Comparison of ENCODE assay signal across 11 cellular contexts in genomic region chr7:28207486-28208158, GRCh38. TPM values are rescaled to one million over a fixed set of nuclear protein-coding genes. Genes with fewer than 3 reads are reported as not detected.
DNase-seq lines count a peak whose midpoint lies in the region; ATAC-seq and TF ChIP-seq lines count a peak whose summit lies in the region.
"Had no signal": no experiment of that assay in that cellular context is flagged by ENCODE, and none has a peak within 500 bp of the region (broad histone marks: within the 10 kb centered on the region; RNA-seq: fewer than 3 reads in every experiment).

No MANE protein-coding gene starts in this region.

- H3K4me3 ChIP-seq in breast epithelium (no peak overlapping the region), MM.1S (ENCODE audit: low read length) (no peak overlapping the region), mammary epithelial cell (replicated peaks in 1 of 3; ENCODE audit: insufficient read depth in 1 of 3, low read depth in 2 of 3, low read length in 3 of 3) (no peak overlapping the region)
- H3K4me3 ChIP-seq: hepatocyte had no signal

- H3K27ac ChIP-seq in breast epithelium (no peak overlapping the region), MM.1S (ENCODE audit: low read length) (peak overlapping the region; percentile 40; the same call in 1 of the 2 replicates), mammary epithelial cell (ENCODE audit: insufficient read depth, low read depth, low read length) (no peak overlapping the region)
- H3K27ac ChIP-seq: hepatocyte had no signal

- no peaks in the 10 kb centered on the region for H3K9me2 ChIP-seq in MM.1S (replicated peaks; ENCODE audit: insufficient read depth, low read length)

- H3K9me3 Mint-ChIP-seq in MCF 10A (ENCODE audit: unreplicated experiment) (peaks cover 8% of the 10 kb centered on the region), mesothelial cell of epicardium (no peaks in the 10 kb centered on the region)

- H2AFZ ChIP-seq in MM.1S (ENCODE audit: low read length) (no peak overlapping the region), mammary epithelial cell (ENCODE audit: low read depth, low read length) (no peak overlapping the region)
- H2AFZ ChIP-seq: hepatocyte had no signal

- 38% methylated on average over 1 of the region's 1 CpG for WGBS in mammary epithelial cell (ENCODE audit: low coverage, missing lambda C conversion rate)

- intact Hi-C loops in MCF 10A (cut with micrococcal nuclease), result no loop called here
- intact Hi-C loops in breast epithelium (cut with DNase I; ENCODE audit: low total_unique reads), result no loop called here
- intact Hi-C loops in mammary epithelial cell (cut with micrococcal nuclease), result no loop called here
- intact Hi-C loops in sciatic nerve (cut with DNase I), result no loop called here

- peak; percentile 53 for DNase-seq in MCF 10A (ENCODE audit: unreplicated experiment)
- no peak for DNase-seq in breast epithelium (ENCODE audit: low spot score in 2 of 2)
- peak; percentile 68 for DNase-seq in MM.1S
- DNase-seq in mammary epithelial cell, result peak; percentile 74
- no peak for DNase-seq in sciatic nerve (ENCODE audit: low spot score)
- DNase-seq in NCI-H1436 treated with DMSO at 0.1 percent for 48 hours (lab: John Stamatoyannopoulos, UW), result no peak
- no peak for DNase-seq in mesothelial cell of epicardium (ENCODE audit: low spot score in 2 of 2, unreplicated experiment in 2 of 2)
- no peak for DNase-seq in activated gamma-delta T cell (lab: John Stamatoyannopoulos, UW)
- DNase-seq: NCI-H2029, SIG-M5 had no signal

- TF ChIP-seq CTCF in MCF 10A (IDR thresholded peaks at IDR 0.05; ENCODE audit: unreplicated experiment) (no peak), breast epithelium (IDR thresholded peaks at IDR 0.05) (no peak), MM.1S (IDR thresholded peaks at IDR 0.05; ENCODE audit: low read length) (no peak), mammary epithelial cell (conservative IDR thresholded peaks at IDR 0.05 in 1 of 2, IDR thresholded peaks at IDR 0.05 in 1 of 2; ENCODE audit: extremely low read depth in 1 of 2, insufficient read depth in 1 of 2, low read depth in 1 of 2, low read length in 2 of 2) (no peak), mesothelial cell of epicardium (IDR thresholded peaks at IDR 0.05; ENCODE audit: unreplicated experiment) (no peak)

- in situ Hi-C loops in mammary epithelial cell (cut with MboI; ENCODE audit: low sequenced_read_pairs in 2 of 2), result no loop called here

- no peaks in the 10 kb centered on the region for H3K36me3 Mint-ChIP-seq in MCF 10A (ENCODE audit: insufficient read depth, unreplicated experiment)
- no peaks in the 10 kb centered on the region for H3K36me3 Mint-ChIP-seq in mesothelial cell of epicardium

- TF ChIP-seq POLR2A in breast epithelium (IDR thresholded peaks at IDR 0.05), result no peak

- no peaks in the 10 kb centered on the region for H3K27me3 ChIP-seq in breast epithelium
- H3K27me3 ChIP-seq in MM.1S (replicated peaks; ENCODE audit: insufficient read depth, low read length), result no peaks in the 10 kb centered on the region
- no peaks in the 10 kb centered on the region for H3K27me3 ChIP-seq in mammary epithelial cell (ENCODE audit: insufficient read depth, low read length)
- H3K27me3 ChIP-seq: hepatocyte had no signal

- H3K9ac ChIP-seq in MM.1S (ENCODE audit: low read length) (no peak overlapping the region), mammary epithelial cell (ENCODE audit: insufficient read depth, low read length) (no peak overlapping the region)

- no peaks in the 10 kb centered on the region for H3K79me2 ChIP-seq in MM.1S (ENCODE audit: low read length)
- H3K79me2 ChIP-seq in mammary epithelial cell (ENCODE audit: insufficient read depth, low read length), result no peaks in the 10 kb centered on the region
- H3K79me2 ChIP-seq: hepatocyte had no signal

- H3K27ac Mint-ChIP-seq in MCF 10A (ENCODE audit: low read depth, unreplicated experiment) (no peak overlapping the region), mesothelial cell of epicardium (no peak overlapping the region)

- CTCF ChIA-PET in MCF 10A (lab: Yijun Ruan, JAX) (interaction anchor here (1.2 kb wide), 1 partner anchor 9 kb away, joined by 3 read pairs; no protein-coding TSS in a partner anchor), mammary epithelial cell (lab: Charles Lee; ENCODE audit: low non-redundant PET) (no interaction called here)

- H3K4me3 Mint-ChIP-seq in MCF 10A (ENCODE audit: unreplicated experiment) (no peak overlapping the region), mesothelial cell of epicardium (no peak overlapping the region)

- ATAC-seq in sciatic nerve, result no peak

- H3F3A ChIP-seq in MM.1S (ENCODE audit: insufficient read depth, low read length), result no peaks in the 10 kb centered on the region

- H3K4me1 ChIP-seq in breast epithelium (no peaks in the 10 kb centered on the region), MM.1S (ENCODE audit: low read length) (peaks cover 22% of the 10 kb centered on the region), mammary epithelial cell (ENCODE audit: insufficient read depth, low read length) (peaks cover 11% of the 10 kb centered on the region)

- H3K9me3 ChIP-seq in breast epithelium, result no peaks in the 10 kb centered on the region
- no peaks in the 10 kb centered on the region for H3K9me3 ChIP-seq in MM.1S (replicated peaks; ENCODE audit: insufficient read depth, low read length)
- no peaks in the 10 kb centered on the region for H3K9me3 ChIP-seq in mammary epithelial cell (replicated peaks; ENCODE audit: insufficient read depth, low read length)

- peak overlapping the region; percentile 32 for H3K4me2 ChIP-seq in MM.1S (ENCODE audit: low read depth, low read length)
- peak overlapping the region; percentile 18 for H3K4me2 ChIP-seq in mammary epithelial cell (ENCODE audit: insufficient read depth, low read depth, low read length)
- H3K4me2 ChIP-seq: hepatocyte had no signal

- dilution Hi-C loops in mammary epithelial cell (cut with HindIII; ENCODE audit: low sequenced_read_pairs), result no loop called here

- H3K27me3 Mint-ChIP-seq in MCF 10A (ENCODE audit: insufficient read depth, unreplicated experiment), result no peaks in the 10 kb centered on the region
- H3K27me3 Mint-ChIP-seq in mesothelial cell of epicardium (ENCODE audit: low read depth), result no peaks in the 10 kb centered on the region

- POLR2A ChIA-PET in MCF 10A (lab: Yijun Ruan, JAX), result interaction anchor here (0.6 to 1.4 kb wide), 3 partner anchors 29 to 896 kb away, joined by 3 to 4 read pairs (median 3); no protein-coding TSS in a partner anchor

- BruUV-seq in MCF 10A (replicated peaks; lab: Mats Ljungman, UMichigan) (no TSS peak), mammary epithelial cell (replicated peaks; lab: Mats Ljungman, UMichigan) (no TSS peak)

- H3K36me3 ChIP-seq in breast epithelium, result no peaks in the 10 kb centered on the region
- no peaks in the 10 kb centered on the region for H3K36me3 ChIP-seq in MM.1S (replicated peaks; ENCODE audit: insufficient read depth, low read length)
- no peaks in the 10 kb centered on the region for H3K36me3 ChIP-seq in mammary epithelial cell (ENCODE audit: insufficient read depth, low read length)

- H4K20me1 ChIP-seq in MM.1S (ENCODE audit: insufficient read depth, low read length), result no peaks in the 10 kb centered on the region
- no peaks in the 10 kb centered on the region for H4K20me1 ChIP-seq in mammary epithelial cell (ENCODE audit: insufficient read depth, low read length)

- H3K4me1 Mint-ChIP-seq in MCF 10A (ENCODE audit: insufficient read depth, unreplicated experiment), result peaks cover 5% of the 10 kb centered on the region
- no peaks in the 10 kb centered on the region for H3K4me1 Mint-ChIP-seq in mesothelial cell of epicardium

RNA-seq across cellular contexts. Expression of gene JAZF1, which starts 27.0 kb away (rescaled TPM):
- 14.2 and 16.9 TPM in 2 replicates for total RNA-seq in MCF 10A (2022)
- 10 to 100 TPM in 2 of 3 donors, 1 to 10 TPM in 1; 8.6 to 27.4 (median 10.5) TPM for total RNA-seq in breast epithelium
- total RNA-seq in mammary epithelial cell, result 10 to 100 TPM in 1 of 2 donors, 1 to 10 TPM in 1; 6.5 to 12.3 TPM
- polyA plus RNA-seq in mammary epithelial cell, result 2.4 TPM
- polyA minus RNA-seq in mammary epithelial cell, result 0.83 TPM
- 21.7 TPM for total RNA-seq in sciatic nerve
- 4.5 to 7.2 TPM (median 5.5 TPM) in 3 replicates for total RNA-seq in mesothelial cell of epicardium

Comparison
In these comparisons a context has a peak if more than half of its experiments do, and no peak if none do; other contexts are left out.
1. DNase-seq: peak in MCF 10A (single experiment), MM.1S (single experiment) and mammary epithelial cell (single experiment); none in breast epithelium (0 of 2), sciatic nerve (single experiment), NCI-H1436 treated with DMSO at 0.1 percent for 48 hours (single experiment), mesothelial cell of epicardium (0 of 2) and activated gamma-delta T cell (single experiment).